ENCODE assay signal across 1 cellular context in the genomic region with DNA sequence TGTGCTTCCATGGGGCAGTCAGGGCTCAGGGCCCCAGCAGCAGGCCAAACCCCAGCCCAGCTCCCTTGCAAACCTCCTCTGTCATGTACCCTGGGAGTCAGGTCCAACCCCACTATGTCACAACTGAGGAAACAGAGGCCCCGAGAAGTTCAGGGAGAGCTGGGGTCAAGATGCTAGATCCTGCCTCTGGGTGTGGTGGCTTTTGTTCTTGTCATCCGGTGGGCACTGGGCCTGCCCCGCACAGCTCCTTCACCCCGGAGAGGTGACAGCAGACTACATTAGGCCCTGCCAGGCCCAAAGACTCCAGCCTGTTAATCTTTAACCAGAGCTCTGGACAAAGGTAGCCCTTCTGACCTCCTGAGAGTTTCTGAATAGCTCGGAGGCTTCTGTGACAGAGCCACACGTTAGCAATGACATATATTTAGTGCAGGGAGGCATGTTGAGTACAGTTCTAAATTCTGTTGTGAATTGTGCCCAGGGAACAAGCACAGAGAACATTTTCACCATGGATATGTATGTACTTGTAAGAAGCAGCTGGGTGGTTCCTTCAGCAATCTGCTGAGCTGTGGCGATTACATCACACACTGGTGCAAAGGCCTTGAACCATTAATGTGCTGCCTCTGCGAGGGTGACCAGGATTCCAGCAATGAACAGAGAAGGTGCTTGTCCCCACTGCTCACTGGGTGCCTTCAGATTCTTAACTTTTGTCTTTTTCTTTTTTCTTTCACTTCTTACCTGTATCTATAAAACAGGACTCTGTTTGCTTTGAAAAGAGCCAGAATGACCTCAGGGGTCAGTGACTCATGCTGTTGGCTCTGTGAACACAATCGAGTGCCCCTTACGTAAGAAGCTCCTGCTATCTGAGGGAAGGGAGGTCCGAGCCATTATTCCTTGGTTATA.
TF ChIP-seq lines count a peak whose summit lies in the region.

No MANE protein-coding gene starts in this region.

TF ChIP-seq in HepG2, 621 proteins besides CTCF, POLR2A, EP300 and RAD21 (continued from another document and continues in another):
- TF ChIP-seq, protein P1, sequence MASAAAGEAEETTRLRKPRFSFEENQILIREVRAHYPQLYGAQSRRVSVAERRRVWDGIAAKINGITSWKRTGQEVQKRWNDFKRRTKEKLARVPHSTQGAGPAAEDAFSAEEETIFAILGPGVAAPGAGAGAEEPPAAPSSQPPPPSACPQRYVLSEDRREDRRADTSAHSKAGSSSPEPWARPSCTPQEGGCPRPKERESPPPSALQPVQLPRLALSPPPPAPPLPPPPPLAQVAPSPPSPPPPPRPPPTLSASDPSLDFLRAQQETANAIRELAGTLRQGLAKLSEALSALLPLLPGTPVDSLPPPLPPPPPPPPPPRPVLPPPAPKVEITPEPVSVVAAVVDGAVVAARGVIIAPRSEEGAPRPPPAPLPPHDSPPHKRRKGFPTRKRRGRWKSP (CRISPR knock-in tag; IDR thresholded peaks at IDR 0.05): peak; percentile 58; the same call in 1 of the 2 replicates
- TF ChIP-seq ARNTL (CRISPR knock-in tag; IDR thresholded peaks at IDR 0.05) (peak; percentile 26), E2F2 (CRISPR knock-in tag; IDR thresholded peaks at IDR 0.05; ENCODE audit: borderline replicate concordance) (no peak), ZNF792 (CRISPR knock-in tag; IDR thresholded peaks at IDR 0.05) (peak; percentile 25; the same call in 1 of the 2 replicates), ZBTB3 (CRISPR knock-in tag; IDR thresholded peaks at IDR 0.05; ENCODE audit: borderline replicate concordance, low read depth) (no peak), PHB2 (IDR thresholded peaks at IDR 0.05; ENCODE audit: partially characterized antibody) (no peak), SKIL (CRISPR knock-in tag; IDR thresholded peaks at IDR 0.05; ENCODE audit: borderline replicate concordance) (0 out of 2 replicates have a peak, but pooled peaks have one; percentile 11), ZNF326 (CRISPR knock-in tag; IDR thresholded peaks at IDR 0.05; ENCODE audit: borderline replicate concordance) (no peak), ZHX1 (CRISPR knock-in tag; IDR thresholded peaks at IDR 0.05; ENCODE audit: low read depth) (peak; percentile 11), ZSCAN20 (CRISPR knock-in tag; IDR thresholded peaks at IDR 0.05; ENCODE audit: borderline replicate concordance) (no peak), RFXAP (CRISPR knock-in tag; IDR thresholded peaks at IDR 0.05; ENCODE audit: borderline replicate concordance) (peak; percentile 38; the same call in 1 of the 2 replicates), MED1 (CRISPR knock-in tag; IDR thresholded peaks at IDR 0.05) (peak; percentile 79), AHDC1 (CRISPR knock-in tag; IDR thresholded peaks at IDR 0.05; ENCODE audit: borderline replicate concordance) (peak; percentile 61; the same call in 1 of the 2 replicates), ZKSCAN8 (CRISPR knock-in tag; IDR thresholded peaks at IDR 0.05; ENCODE audit: borderline replicate concordance) (peak; percentile 60; the same call in 1 of the 2 replicates), MAF1 (CRISPR knock-in tag; IDR thresholded peaks at IDR 0.05; ENCODE audit: borderline replicate concordance) (no peak), ZSCAN22 (CRISPR knock-in tag; IDR thresholded peaks at IDR 0.05) (peak; percentile 63; the same call in 1 of the 2 replicates), ZFX (CRISPR knock-in tag; IDR thresholded peaks at IDR 0.05; ENCODE audit: low read depth) (peak; percentile 92), CEBPB (IDR thresholded peaks at IDR 0.05; ENCODE audit: borderline replicate concordance, low read depth, low read length) (peak; percentile 71), ZNF33B (CRISPR knock-in tag; IDR thresholded peaks at IDR 0.05) (no peak; the same call in 1 of the 2 replicates), SIN3A (IDR thresholded peaks at IDR 0.05; ENCODE audit: borderline replicate concordance, low read depth, low read length) (0 out of 2 replicates have a peak, but pooled peaks have one; percentile 31), HNRNPUL1 (IDR thresholded peaks at IDR 0.05; ENCODE audit: low read depth, low read length) (peak; percentile 89), SP4 (CRISPR knock-in tag; IDR thresholded peaks at IDR 0.05) (no peak), ZFYVE20 (CRISPR knock-in tag; IDR thresholded peaks at IDR 0.05; ENCODE audit: borderline replicate concordance, low read depth) (no peak), TBX2 (CRISPR knock-in tag; IDR thresholded peaks at IDR 0.05; ENCODE audit: borderline replicate concordance) (peak; percentile 30; the same call in 1 of the 2 replicates), BORCS8-MEF2B (CRISPR knock-in tag; IDR thresholded peaks at IDR 0.05) (no peak)
- TF ChIP-seq, protein P2, sequence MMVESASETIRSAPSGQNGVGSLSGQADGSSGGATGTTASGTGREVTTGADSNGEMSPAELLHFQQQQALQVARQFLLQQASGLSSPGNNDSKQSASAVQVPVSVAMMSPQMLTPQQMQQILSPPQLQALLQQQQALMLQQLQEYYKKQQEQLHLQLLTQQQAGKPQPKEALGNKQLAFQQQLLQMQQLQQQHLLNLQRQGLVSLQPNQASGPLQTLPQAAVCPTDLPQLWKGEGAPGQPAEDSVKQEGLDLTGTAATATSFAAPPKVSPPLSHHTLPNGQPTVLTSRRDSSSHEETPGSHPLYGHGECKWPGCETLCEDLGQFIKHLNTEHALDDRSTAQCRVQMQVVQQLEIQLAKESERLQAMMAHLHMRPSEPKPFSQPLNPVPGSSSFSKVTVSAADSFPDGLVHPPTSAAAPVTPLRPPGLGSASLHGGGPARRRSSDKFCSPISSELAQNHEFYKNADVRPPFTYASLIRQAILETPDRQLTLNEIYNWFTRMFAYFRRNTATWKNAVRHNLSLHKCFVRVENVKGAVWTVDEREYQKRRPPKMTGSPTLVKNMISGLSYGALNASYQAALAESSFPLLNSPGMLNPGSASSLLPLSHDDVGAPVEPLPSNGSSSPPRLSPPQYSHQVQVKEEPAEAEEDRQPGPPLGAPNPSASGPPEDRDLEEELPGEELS (CRISPR knock-in tag; IDR thresholded peaks at IDR 0.05): peak; percentile 60
- TF ChIP-seq, protein P3, sequence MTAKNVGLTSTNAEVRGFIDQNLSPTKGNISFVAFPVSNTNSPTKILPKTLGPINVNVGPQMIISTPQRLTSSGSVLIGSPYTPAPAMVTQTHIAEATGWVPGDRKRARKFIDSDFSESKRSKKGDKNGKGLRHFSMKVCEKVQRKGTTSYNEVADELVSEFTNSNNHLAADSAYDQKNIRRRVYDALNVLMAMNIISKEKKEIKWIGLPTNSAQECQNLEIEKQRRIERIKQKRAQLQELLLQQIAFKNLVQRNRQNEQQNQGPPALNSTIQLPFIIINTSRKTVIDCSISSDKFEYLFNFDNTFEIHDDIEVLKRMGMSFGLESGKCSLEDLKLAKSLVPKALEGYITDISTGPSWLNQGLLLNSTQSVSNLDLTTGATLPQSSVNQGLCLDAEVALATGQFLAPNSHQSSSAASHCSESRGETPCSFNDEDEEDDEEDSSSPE (CRISPR knock-in tag; IDR thresholded peaks at IDR 0.05): no peak
- TF ChIP-seq, protein P4, sequence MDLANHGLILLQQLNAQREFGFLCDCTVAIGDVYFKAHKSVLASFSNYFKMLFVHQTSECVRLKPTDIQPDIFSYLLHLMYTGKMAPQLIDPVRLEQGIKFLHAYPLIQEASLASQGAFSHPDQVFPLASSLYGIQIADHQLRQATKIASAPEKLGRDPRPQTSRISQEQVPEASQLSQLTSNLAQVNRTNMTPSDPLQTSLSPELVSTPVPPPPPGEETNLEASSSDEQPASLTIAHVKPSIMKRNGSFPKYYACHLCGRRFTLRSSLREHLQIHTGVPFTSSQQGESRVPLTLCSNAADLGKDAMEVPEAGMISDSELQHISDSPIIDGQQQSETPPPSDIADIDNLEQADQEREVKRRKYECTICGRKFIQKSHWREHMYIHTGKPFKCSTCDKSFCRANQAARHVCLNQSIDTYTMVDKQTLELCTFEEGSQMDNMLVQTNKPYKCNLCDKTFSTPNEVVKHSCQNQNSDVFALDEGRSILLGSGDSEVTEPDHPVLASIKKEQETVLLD (CRISPR knock-in tag; IDR thresholded peaks at IDR 0.05; ENCODE audit: low read depth): no peak
- TF ChIP-seq, protein P5, sequence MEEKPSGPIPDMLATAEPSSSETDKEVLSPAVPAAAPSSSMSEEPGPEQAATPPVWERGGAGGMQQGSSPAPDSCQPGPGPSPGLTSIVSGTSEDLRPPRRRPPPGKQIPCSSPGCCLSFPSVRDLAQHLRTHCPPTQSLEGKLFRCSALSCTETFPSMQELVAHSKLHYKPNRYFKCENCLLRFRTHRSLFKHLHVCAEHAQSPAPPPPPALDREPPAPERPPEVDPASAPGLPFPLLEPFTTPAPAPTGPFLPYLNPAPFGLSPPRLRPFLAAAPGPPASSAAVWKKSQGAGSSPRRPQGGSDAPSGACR (CRISPR knock-in tag; IDR thresholded peaks at IDR 0.05): no peak
- TF ChIP-seq, protein P6, sequence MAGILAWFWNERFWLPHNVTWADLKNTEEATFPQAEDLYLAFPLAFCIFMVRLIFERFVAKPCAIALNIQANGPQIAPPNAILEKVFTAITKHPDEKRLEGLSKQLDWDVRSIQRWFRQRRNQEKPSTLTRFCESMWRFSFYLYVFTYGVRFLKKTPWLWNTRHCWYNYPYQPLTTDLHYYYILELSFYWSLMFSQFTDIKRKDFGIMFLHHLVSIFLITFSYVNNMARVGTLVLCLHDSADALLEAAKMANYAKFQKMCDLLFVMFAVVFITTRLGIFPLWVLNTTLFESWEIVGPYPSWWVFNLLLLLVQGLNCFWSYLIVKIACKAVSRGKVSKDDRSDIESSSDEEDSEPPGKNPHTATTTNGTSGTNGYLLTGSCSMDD (CRISPR knock-in tag; IDR thresholded peaks at IDR 0.05): no peak
